In the genomic region with DNA sequence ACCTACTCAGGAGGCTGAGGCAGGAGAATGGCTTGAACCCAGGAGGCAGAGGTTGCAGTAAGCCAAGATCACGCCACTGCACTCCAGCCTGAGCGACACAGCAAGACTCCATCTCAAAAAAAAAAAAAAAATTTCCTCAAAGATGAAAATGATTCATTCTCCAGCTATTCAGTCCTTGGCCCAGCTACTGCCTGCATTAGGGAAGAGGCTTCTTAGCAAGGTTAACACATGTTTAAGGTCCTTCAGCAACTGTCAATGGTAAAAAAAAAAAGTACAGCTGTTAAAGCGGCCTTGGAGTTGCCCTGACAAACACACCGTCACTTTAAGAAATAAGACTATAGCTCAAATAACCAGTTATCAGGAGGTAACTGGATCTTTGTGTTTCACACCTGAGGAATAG, we compare ENCODE assay signal across 1 cellular context.
TF ChIP-seq lines count a peak whose summit lies in the region.

No MANE protein-coding gene starts in this region.

TF ChIP-seq in endothelial cell of umbilical vein, 7 proteins besides CTCF, POLR2A, EP300 and RAD21:
- TF ChIP-seq FOS (IDR thresholded peaks at IDR 0.05; ENCODE audit: borderline replicate concordance, insufficient read depth, low read length), result peak; percentile 47
